ENCODE assay signal across 24 cellular contexts in genomic region chr5:78979117-78979742, GRCh38. TPM values are rescaled to one million over a fixed set of nuclear protein-coding genes. Genes with fewer than 3 reads are reported as not detected.
A peak's percentile ranks its signal among the peaks of the same experiment; 100 is the strongest.
DNase-seq lines count a peak whose midpoint lies in the region; ATAC-seq, FAIRE-seq and TF ChIP-seq lines count a peak whose summit lies in the region.
"Had no signal": no experiment of that assay in that cellular context is flagged by ENCODE, and none has a peak within 500 bp of the region (broad histone marks: within the 10 kb centered on the region; RNA-seq: fewer than 3 reads in every experiment).

No MANE protein-coding gene starts in this region.

- H3K4me1 Mint-ChIP-seq in activated CD4-positive, alpha-beta T cell treated with anti-CD3 and anti-CD28 coated beads for 36 hours, result peaks cover 34% of the 10 kb centered on the region
- H3K4me1 Mint-ChIP-seq in activated T-helper 2 cell treated with anti-CD3 and anti-CD28 coated beads, Interferon-gamma antibody, Interleukin-2, Interleukin-4, amounts not matched to agents 10 μg/mL and 5 μg/mL and 100 μg/mL, durations not matched to agents 14 hours and 24 hours and 36 hours (ENCODE audit: low read depth), result peaks cover 39% of the 10 kb centered on the region

- DNase-seq in activated CD4-positive, alpha-beta T cell treated with anti-CD3 and anti-CD28 coated beads for 36 hours, result peak; percentile 8
- no peak for DNase-seq in activated CD4-positive, alpha-beta T cell treated with anti-CD3 and anti-CD28 coated beads, Interleukin-2, amount 50 U/mL, for 4 hours
- no peak for DNase-seq in D721Med (ENCODE audit: insufficient read length, low spot score)
- no peak for DNase-seq in activated T-helper 2 cell treated with anti-CD3 and anti-CD28 coated beads, Interferon-gamma antibody, Interleukin-2, Interleukin-4, amounts not matched to agents 10 μg/mL and 5 μg/mL and 100 μg/mL, durations not matched to agents 14 hours and 24 hours and 36 hours (ENCODE audit: low spot score)
- no peak for DNase-seq in small intestine
- no peak for DNase-seq in DMS79 treated with DMSO at 0.1 percent for 48 hours (lab: John Stamatoyannopoulos, UW)
- DNase-seq in NCI-H2227 (lab: John Stamatoyannopoulos, UW; ENCODE audit: unreplicated experiment), result no peak
- DNase-seq: activated CD4-positive, alpha-beta T cell treated with anti-CD3 and anti-CD28 coated beads for 4 hours; activated naive CD4-positive, alpha-beta T cell treated with anti-CD3 and anti-CD28 coated beads, Interleukin-2, amount 10 ng/mL, durations not matched to agents 7 days and 5 days; anterior cingulate cortex; gastrocnemius medialis; MM.1S; NCI-H2227 treated with DMSO at 0.1 percent for 48 hours; NCI-H774; nephron progenitor cell; SJCRH30; stimulated activated naive CD4-positive, alpha-beta T cell; SW 1271; testis had no signal

- H3K36me3 Mint-ChIP-seq in activated CD4-positive, alpha-beta T cell treated with anti-CD3 and anti-CD28 coated beads for 36 hours (ENCODE audit: low read depth), result no peaks in the 10 kb centered on the region
- peaks cover 12% of the 10 kb centered on the region for H3K36me3 Mint-ChIP-seq in activated T-helper 2 cell treated with anti-CD3 and anti-CD28 coated beads, Interferon-gamma antibody, Interleukin-2, Interleukin-4, amounts not matched to agents 10 μg/mL and 5 μg/mL and 100 μg/mL, durations not matched to agents 14 hours and 24 hours and 36 hours (ENCODE audit: low read depth)
- H3K36me3 Mint-ChIP-seq: activated naive CD4-positive, alpha-beta T cell treated with anti-CD3 and anti-CD28 coated beads, Interleukin-2, amount 10 ng/mL, durations not matched to agents 7 days and 5 days had no signal

- H3K27me3 Mint-ChIP-seq in activated CD4-positive, alpha-beta T cell treated with anti-CD3 and anti-CD28 coated beads for 36 hours, result no peaks in the 10 kb centered on the region
- H3K27me3 Mint-ChIP-seq in activated T-helper 2 cell treated with anti-CD3 and anti-CD28 coated beads, Interferon-gamma antibody, Interleukin-2, Interleukin-4, amounts not matched to agents 10 μg/mL and 5 μg/mL and 100 μg/mL, durations not matched to agents 14 hours and 24 hours and 36 hours (ENCODE audit: low read depth), result peaks cover 2% of the 10 kb centered on the region
- H3K27me3 Mint-ChIP-seq: activated naive CD4-positive, alpha-beta T cell treated with anti-CD3 and anti-CD28 coated beads, Interleukin-2, amount 10 ng/mL, durations not matched to agents 7 days and 5 days had no signal

- no peak overlapping the region for H3K27ac Mint-ChIP-seq in activated CD4-positive, alpha-beta T cell treated with anti-CD3 and anti-CD28 coated beads for 36 hours
- H3K27ac Mint-ChIP-seq in activated T-helper 2 cell treated with anti-CD3 and anti-CD28 coated beads, Interferon-gamma antibody, Interleukin-2, Interleukin-4, amounts not matched to agents 10 μg/mL and 5 μg/mL and 100 μg/mL, durations not matched to agents 14 hours and 24 hours and 36 hours, result peak overlapping the region; percentile 49
- H3K27ac Mint-ChIP-seq: activated naive CD4-positive, alpha-beta T cell treated with anti-CD3 and anti-CD28 coated beads, Interleukin-2, amount 10 ng/mL, durations not matched to agents 7 days and 5 days; nephron progenitor cell had no signal

- no peak overlapping the region for H3K27ac ChIP-seq in small intestine (ENCODE audit: low read depth in 1 of 2, low read length in 1 of 2)
- H3K27ac ChIP-seq: gastrocnemius medialis, SJCRH30, testis had no signal

- no peak for ATAC-seq in activated CD4-positive, alpha-beta T cell treated with anti-CD3 and anti-CD28 coated beads for 36 hours
- no peak for ATAC-seq in GM18870 (IDR thresholded peaks at IDR 0.05; ENCODE audit: unreplicated experiment)
- ATAC-seq: gastrocnemius medialis had no signal

- CTCF ChIA-PET in activated CD4-positive, alpha-beta T cell treated with anti-CD3 and anti-CD28 coated beads for 36 hours (lab: Charles Lee), result no interaction called here

- no peak overlapping the region for H3K4me3 ChIP-seq in small intestine (ENCODE audit: low read depth in 1 of 2, low read length in 2 of 2)
- H3K4me3 ChIP-seq: gastrocnemius medialis, lung, SJCRH30, testis had no signal

- H3K9me3 Mint-ChIP-seq in activated CD4-positive, alpha-beta T cell treated with anti-CD3 and anti-CD28 coated beads for 36 hours (ENCODE audit: low read depth), result no peaks in the 10 kb centered on the region
- no peaks in the 10 kb centered on the region for H3K9me3 Mint-ChIP-seq in activated T-helper 2 cell treated with anti-CD3 and anti-CD28 coated beads, Interferon-gamma antibody, Interleukin-2, Interleukin-4, amounts not matched to agents 10 μg/mL and 5 μg/mL and 100 μg/mL, durations not matched to agents 14 hours and 24 hours and 36 hours
- H3K9me3 Mint-ChIP-seq: activated naive CD4-positive, alpha-beta T cell treated with anti-CD3 and anti-CD28 coated beads, Interleukin-2, amount 10 ng/mL, durations not matched to agents 7 days and 5 days; nephron progenitor cell had no signal

- no peaks in the 10 kb centered on the region for H3K27me3 ChIP-seq in small intestine (ENCODE audit: control insufficient read depth in 2 of 2, insufficient read depth in 2 of 2, low read length in 2 of 2)
- H3K27me3 ChIP-seq: gastrocnemius medialis, SJCRH30, testis had no signal

- intact Hi-C loops in activated CD4-positive, alpha-beta T cell treated with anti-CD3 and anti-CD28 coated beads for 36 hours (cut with DNase I, micrococcal nuclease), result no loop called here
- intact Hi-C loops in activated T-helper 2 cell treated with anti-CD3 and anti-CD28 coated beads, Interferon-gamma antibody, Interleukin-2, Interleukin-4, amounts not matched to agents 10 μg/mL and 5 μg/mL and 100 μg/mL, durations not matched to agents 14 hours and 24 hours and 36 hours (cut with micrococcal nuclease), result no loop called here

- no peaks in the 10 kb centered on the region for H3K36me3 ChIP-seq in small intestine (ENCODE audit: control insufficient read depth in 2 of 2, insufficient read depth in 2 of 2, low read length in 2 of 2)
- H3K36me3 ChIP-seq: gastrocnemius medialis, SJCRH30 had no signal

- POLR2A ChIA-PET in activated CD4-positive, alpha-beta T cell treated with anti-CD3 and anti-CD28 coated beads for 36 hours (lab: Charles Lee), result no interaction called here

- no peak overlapping the region for H3K4me3 Mint-ChIP-seq in activated CD4-positive, alpha-beta T cell treated with anti-CD3 and anti-CD28 coated beads for 36 hours
- H3K4me3 Mint-ChIP-seq in activated T-helper 2 cell treated with anti-CD3 and anti-CD28 coated beads, Interferon-gamma antibody, Interleukin-2, Interleukin-4, amounts not matched to agents 10 μg/mL and 5 μg/mL and 100 μg/mL, durations not matched to agents 14 hours and 24 hours and 36 hours (ENCODE audit: low read depth), result no peak overlapping the region
- H3K4me3 Mint-ChIP-seq: activated naive CD4-positive, alpha-beta T cell treated with anti-CD3 and anti-CD28 coated beads, Interleukin-2, amount 10 ng/mL, durations not matched to agents 7 days and 5 days; nephron progenitor cell had no signal

- WGBS in small intestine, 3 donors, result 44 to 67% (median 51%) methylated on average over 7 of the region's 7 CpGs

- H3K9me3 ChIP-seq in small intestine (ENCODE audit: control insufficient read depth, low read depth), result no peaks in the 10 kb centered on the region
- H3K9me3 ChIP-seq: gastrocnemius medialis, SJCRH30, testis had no signal

- no peak for TF ChIP-seq CTCF in D721Med (IDR thresholded peaks at IDR 0.05; ENCODE audit: insufficient read depth, missing control alignments)

- peak; percentile 51 for FAIRE-seq in D721Med (lab: Jason Lieb, UNC)
- peak; percentile 49 for FAIRE-seq in small intestine (lab: Jason Lieb, UNC)
- FAIRE-seq: bronchial epithelial cell, H54, HTR-8/SVneo had no signal

- H3K4me1 ChIP-seq in small intestine (ENCODE audit: control insufficient read depth in 2 of 2, insufficient read depth in 1 of 2, low read depth in 1 of 2, low read length in 1 of 2), result peaks cover 0 to 4% of the 10 kb centered on the region in 2 donors
- H3K4me1 ChIP-seq: testis had no signal

RNA-seq across cellular contexts. Expression of gene ARSB, which starts 5.9 kb away (rescaled TPM):
- total RNA-seq in activated CD4-positive, alpha-beta T cell treated with anti-CD3 and anti-CD28 coated beads for 36 hours, result 1 to 10 TPM; 7.6 to 8.0 TPM
- total RNA-seq in activated T-helper 2 cell treated with anti-CD3 and anti-CD28 coated beads, Interferon-gamma antibody, Interleukin-2, Interleukin-4, amounts not matched to agents 10 μg/mL and 5 μg/mL and 100 μg/mL, durations not matched to agents 14 hours and 24 hours and 36 hours, result 19.0 and 19.6 TPM in 2 replicates
- 1 to 10 TPM in 1 of 3 donors, under 1 TPM in 2; 0.54 to 3.1 (median 0.67) TPM for polyA plus RNA-seq in small intestine
